13 cellular contexts compared by ENCODE assay signal in genomic region chr11:16185042-16185441, GRCh38.
"Had no signal": no experiment of that assay in that cellular context is flagged by ENCODE, and none has a peak within 500 bp of the region (broad histone marks: within the 10 kb centered on the region; RNA-seq: fewer than 3 reads in every experiment).

No MANE protein-coding gene starts in this region.

- H3K9me3 ChIP-seq: esophagus muscularis mucosa, right atrium auricular region, stomach, vagina had no signal

- DNase-seq: activated CD4-positive, alpha-beta T cell treated with anti-CD3 and anti-CD28 coated beads for 1 hour; activated effector memory CD4-positive, alpha-beta T cell treated with anti-CD3 and anti-CD28 coated beads, Interleukin-2, amount 50 U/mL, for 16 hours; activated naive CD4-positive, alpha-beta T cell treated with anti-CD3 and anti-CD28 coated beads, Interleukin-2, amount 50 U/mL, for 16 hours; activated T-cell treated with anti-CD3 and anti-CD28 coated beads, Interleukin-2, amount 50 U/mL, for 72 hours; aorta; effector CD8-positive, alpha-beta T cell; stimulated activated CD4-positive, alpha-beta T cell treated with anti-CD3 and anti-CD28 coated beads, Interleukin-4, amount 100 ng/mL, for 24 hours; stomach; trophoblast cell had no signal

- H3K4me3 ChIP-seq: esophagus muscularis mucosa, right atrium auricular region, stomach, vagina had no signal

- H3K27me3 ChIP-seq: esophagus muscularis mucosa, right atrium auricular region, stomach, vagina had no signal

- H3K27ac ChIP-seq: esophagus muscularis mucosa, right atrium auricular region, stomach, vagina had no signal

- H3K4me1 ChIP-seq: esophagus muscularis mucosa, right atrium auricular region, vagina had no signal

- H3K36me3 ChIP-seq: esophagus muscularis mucosa, right atrium auricular region, stomach, vagina had no signal

- ATAC-seq: activated T-cell treated with anti-CD3 and anti-CD28 coated beads, Interleukin-2, amount 50 U/mL, for 72 hours; stimulated activated effector memory CD8-positive, alpha-beta T cell treated with anti-CD3 and anti-CD28 coated beads, Interleukin-12 subunit alpha, Interleukin-12 subunit beta, amount 100 ng/mL, for 72 hours had no signal
